Comparison of ENCODE assay signal across 1 cellular context in the genomic region with DNA sequence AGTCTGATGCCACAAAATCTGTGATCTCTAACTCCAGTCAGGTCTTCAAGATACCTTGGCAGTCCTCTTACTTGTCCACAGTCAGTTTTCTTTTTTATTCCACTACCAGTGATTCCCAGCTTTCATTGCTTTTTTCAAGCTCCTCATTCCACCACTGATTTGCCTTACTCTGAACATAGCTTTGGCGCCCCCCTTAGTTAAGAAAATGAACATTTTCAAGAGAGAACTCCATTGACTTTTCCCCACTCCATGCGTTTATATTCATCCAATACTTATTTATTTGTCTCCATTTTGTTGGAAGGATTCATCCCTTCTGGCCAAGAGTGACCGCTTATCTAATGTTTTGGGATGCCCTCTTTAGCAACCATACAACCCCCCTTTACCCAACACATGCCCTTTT.
TF ChIP-seq lines count a peak whose summit lies in the region.

No MANE protein-coding gene starts in this region.

TF ChIP-seq in WTC11, 78 proteins besides CTCF, POLR2A, EP300 and RAD21 (continued from another document):
- TF ChIP-seq, protein P1, sequence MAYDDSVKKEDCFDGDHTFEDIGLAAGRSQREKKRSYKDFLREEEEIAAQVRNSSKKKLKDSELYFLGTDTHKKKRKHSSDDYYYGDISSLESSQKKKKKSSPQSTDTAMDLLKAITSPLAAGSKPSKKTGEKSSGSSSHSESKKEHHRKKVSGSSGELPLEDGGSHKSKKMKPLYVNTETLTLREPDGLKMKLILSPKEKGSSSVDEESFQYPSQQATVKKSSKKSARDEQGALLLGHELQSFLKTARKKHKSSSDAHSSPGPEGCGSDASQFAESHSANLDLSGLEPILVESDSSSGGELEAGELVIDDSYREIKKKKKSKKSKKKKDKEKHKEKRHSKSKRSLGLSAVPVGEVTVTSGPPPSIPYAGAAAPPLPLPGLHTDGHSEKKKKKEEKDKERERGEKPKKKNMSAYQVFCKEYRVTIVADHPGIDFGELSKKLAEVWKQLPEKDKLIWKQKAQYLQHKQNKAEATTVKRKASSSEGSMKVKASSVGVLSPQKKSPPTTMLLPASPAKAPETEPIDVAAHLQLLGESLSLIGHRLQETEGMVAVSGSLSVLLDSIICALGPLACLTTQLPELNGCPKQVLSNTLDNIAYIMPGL (CRISPR knock-in tag; IDR thresholded peaks at IDR 0.05): no peak
- TF ChIP-seq GABPB1 (CRISPR knock-in tag; IDR thresholded peaks at IDR 0.05): no peak
